8 cellular contexts compared by ENCODE assay signal in the genomic region with DNA sequence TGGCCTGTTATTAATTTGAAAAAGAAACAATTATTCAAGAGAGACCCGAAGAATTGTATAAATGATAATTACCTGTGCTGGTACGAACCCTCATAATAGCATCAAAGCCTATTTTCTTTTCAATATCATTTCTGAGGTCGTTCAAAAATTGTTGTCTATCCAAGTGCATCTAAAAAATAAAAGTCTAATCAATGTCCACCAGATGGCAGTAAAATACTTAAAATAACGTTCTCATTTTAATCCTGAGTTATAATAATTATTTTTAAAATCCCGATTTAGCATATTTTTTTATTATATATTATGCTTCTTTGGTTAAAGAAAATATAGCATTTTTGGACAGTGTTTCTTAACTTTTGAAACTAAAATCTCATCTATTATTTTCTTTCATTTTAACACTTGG. TPM values are rescaled to one million over a fixed set of nuclear protein-coding genes. Genes with fewer than 3 reads are reported as not detected.
DNase-seq lines count a peak whose midpoint lies in the region; ATAC-seq and TF ChIP-seq lines count a peak whose summit lies in the region.

No MANE protein-coding gene starts in this region.

- no peak overlapping the region for H2AFZ ChIP-seq in Karpas-422 (ENCODE audit: low read length)

- no peaks in the 10 kb centered on the region for H3K27me3 Mint-ChIP-seq in mesothelial cell of epicardium (ENCODE audit: low read depth)

- H3K4me3 ChIP-seq in BE2C (ENCODE audit: low read depth, low read length), result no peak overlapping the region
- H3K4me3 ChIP-seq in Karpas-422 (ENCODE audit: low read length), result no peak overlapping the region
- H3K4me3 ChIP-seq in brain microvascular endothelial cell (ENCODE audit: low read depth, low read length), result no peak overlapping the region
- H3K4me3 ChIP-seq in MG63, result no peak overlapping the region

- H3K27me3 ChIP-seq in BE2C, result no peaks in the 10 kb centered on the region
- H3K27me3 ChIP-seq in Karpas-422 (ENCODE audit: low read length), result no peaks in the 10 kb centered on the region
- no peaks in the 10 kb centered on the region for H3K27me3 ChIP-seq in brain microvascular endothelial cell (replicated peaks)
- H3K27me3 ChIP-seq in MG63, result no peaks in the 10 kb centered on the region

- no peak overlapping the region for H3K4me3 Mint-ChIP-seq in mesothelial cell of epicardium

- no peak overlapping the region for H3K4me2 ChIP-seq in Karpas-422 (ENCODE audit: low read depth, low read length, poor library complexity, severe bottlenecking)

- no peaks in the 10 kb centered on the region for H3K9me3 Mint-ChIP-seq in mesothelial cell of epicardium

- peak; percentile 27; the same call in 1 of the 2 replicates for TF ChIP-seq CTCF in BE2C (IDR thresholded peaks at IDR 0.05; ENCODE audit: low read depth, low read length)
- TF ChIP-seq CTCF in brain microvascular endothelial cell (IDR thresholded peaks at IDR 0.05; ENCODE audit: low read depth, low read length, missing control alignments), result no peak
- TF ChIP-seq CTCF in mesothelial cell of epicardium (IDR thresholded peaks at IDR 0.05; ENCODE audit: unreplicated experiment), result peak; percentile 90

- H3K36me3 Mint-ChIP-seq in mesothelial cell of epicardium, result peaks cover 42% of the 10 kb centered on the region

- no peak for DNase-seq in BE2C
- peak; percentile 77 for DNase-seq in Karpas-422
- DNase-seq in brain microvascular endothelial cell, result no peak
- DNase-seq in mesothelial cell of epicardium (ENCODE audit: low spot score in 2 of 2, unreplicated experiment in 2 of 2), result no peak
- no peak for DNase-seq in AG20443 (ENCODE audit: low spot score)
- no peak for DNase-seq in MG63
- DNase-seq in Ammon's horn (ENCODE audit: low spot score), result no peak

- H3K27ac ChIP-seq in Karpas-422 (ENCODE audit: low read length) (peak overlapping the region; percentile 61; the same call in 1 of the 2 replicates), brain microvascular endothelial cell (peak overlapping the region; percentile 21)

- no peaks in the 10 kb centered on the region; the same call in 1 of the 2 replicates for H3K79me2 ChIP-seq in Karpas-422 (ENCODE audit: low read length)

- H4K20me1 ChIP-seq in Karpas-422 (ENCODE audit: insufficient read depth, low read depth, low read length), result no peaks in the 10 kb centered on the region

- no peaks in the 10 kb centered on the region for H3K9me2 ChIP-seq in Karpas-422 (replicated peaks; ENCODE audit: insufficient read depth, low read length)

- peaks cover 7% of the 10 kb centered on the region for H3K4me1 ChIP-seq in BE2C
- peaks cover 44% of the 10 kb centered on the region for H3K4me1 ChIP-seq in Karpas-422 (ENCODE audit: low read length)

- H3K4me1 Mint-ChIP-seq in mesothelial cell of epicardium, result peaks cover 20% of the 10 kb centered on the region

- H3K9me3 ChIP-seq in BE2C, result no peaks in the 10 kb centered on the region
- H3K9me3 ChIP-seq in Karpas-422 (ENCODE audit: low read length), result no peaks in the 10 kb centered on the region
- H3K9me3 ChIP-seq in MG63, result no peaks in the 10 kb centered on the region

- no peak for ATAC-seq in GM21515 (IDR thresholded peaks at IDR 0.05; ENCODE audit: unreplicated experiment)

- H3K36me3 ChIP-seq in BE2C (peaks cover 79% of the 10 kb centered on the region), Karpas-422 (ENCODE audit: insufficient read depth, low read length) (peaks cover 64% of the 10 kb centered on the region), brain microvascular endothelial cell (replicated peaks) (peaks cover 83% of the 10 kb centered on the region), MG63 (peaks cover 50% of the 10 kb centered on the region)

- H3K27ac Mint-ChIP-seq in mesothelial cell of epicardium, result peak overlapping the region; percentile 58

- in situ Hi-C loops in brain microvascular endothelial cell (cut with HindIII; ENCODE audit: low pct_ligation_motif_present, low sequenced_read_pairs), result no loop called here

- H3K9ac ChIP-seq in Karpas-422 (ENCODE audit: low read length), result no peak overlapping the region

RNA-seq across cellular contexts. Expression of gene METTL14, which starts 55.7 kb away (rescaled TPM):
- polyA plus RNA-seq in BE2C (2012; ENCODE audit: insufficient read depth, insufficient read length, low read depth), result 18.5 TPM
- total RNA-seq in Karpas-422 (2014; rRNA removed; shearing (Covaris generic); ENCODE audit: low replicate concordance), result 11.6 and 33.4 TPM in 2 replicates
- 60.2 to 64.6 TPM (median 62.7 TPM) in 3 replicates for total RNA-seq in mesothelial cell of epicardium
- 8.3 and 14.6 TPM in 2 replicates for total RNA-seq in MG63 (2014; rRNA removed; shearing (Covaris generic); ENCODE audit: low replicate concordance)
